Comparison of ENCODE assay signal across 9 cellular contexts in the genomic region with DNA sequence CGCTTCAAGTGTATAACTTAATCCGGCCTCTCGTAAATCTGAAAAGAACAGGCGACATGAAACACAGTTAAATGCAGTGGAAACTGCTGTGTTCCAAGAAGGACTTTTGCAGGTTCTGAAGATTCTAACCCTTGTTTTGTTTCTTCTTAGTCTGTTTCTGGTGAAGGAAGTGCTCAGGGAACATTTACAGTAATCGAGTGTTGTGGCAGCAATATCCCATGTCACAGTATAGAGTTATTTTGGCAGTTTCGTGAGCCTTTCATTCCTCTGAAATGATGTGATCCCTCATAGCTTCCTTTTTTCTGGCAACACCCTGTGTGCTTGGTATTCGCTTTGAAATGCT. TPM values are rescaled to one million over a fixed set of nuclear protein-coding genes. Genes with fewer than 3 reads are reported as not detected.
DNase-seq lines count a peak whose midpoint lies in the region; ATAC-seq and TF ChIP-seq lines count a peak whose summit lies in the region.
"Had no signal": no experiment of that assay in that cellular context is flagged by ENCODE, and none has a peak within 500 bp of the region (broad histone marks: within the 10 kb centered on the region; RNA-seq: fewer than 3 reads in every experiment).

No MANE protein-coding gene starts in this region.

- H3K9me3 Mint-ChIP-seq in nephron = no peaks in the 10 kb centered on the region

- DNase-seq in AG10803 (ENCODE audit: low read depth) = peak; percentile 89
- peak; percentile 61 for DNase-seq in M059J (ENCODE audit: low read depth)
- no peak for DNase-seq in NCI-H524 treated with DMSO at 0.1 percent for 48 hours (lab: John Stamatoyannopoulos, UW)
- no peak for DNase-seq in NCI-H226
- DNase-seq: NCI-H146 had no signal

- no peaks in the 10 kb centered on the region for H3K36me3 Mint-ChIP-seq in nephron (ENCODE audit: low read depth)

- H3K27ac Mint-ChIP-seq in nephron = peak overlapping the region; percentile 69 to 91 (median 90)

- no peaks in the 10 kb centered on the region for H3K36me3 ChIP-seq in duodenal mucosa (ENCODE audit: control insufficient read depth in 1 of 2, insufficient read depth in 2 of 2, low read length in 2 of 2)

- H3K4me1 ChIP-seq in duodenal mucosa (ENCODE audit: control insufficient read depth in 1 of 2, insufficient read depth in 2 of 2, low read length in 2 of 2) = peaks cover 31 to 35% of the 10 kb centered on the region in 2 donors

- no peaks in the 10 kb centered on the region for H3K27me3 ChIP-seq in duodenal mucosa (ENCODE audit: control insufficient read depth in 1 of 2, insufficient read depth in 2 of 2, low read length in 2 of 2)

- peaks cover 54% of the 10 kb centered on the region for H3K4me1 Mint-ChIP-seq in nephron

- peaks cover 26% of the 10 kb centered on the region for H3K27me3 Mint-ChIP-seq in nephron (ENCODE audit: low read depth)

- H3K9me3 ChIP-seq in duodenal mucosa (ENCODE audit: control insufficient read depth in 1 of 2, low read length in 2 of 2) = no peaks in the 10 kb centered on the region

- H3K27ac ChIP-seq in duodenal mucosa (ENCODE audit: low read depth, low read length) = no peak overlapping the region

- peak overlapping the region; percentile 92 to 96 (median 96) for H3K4me3 Mint-ChIP-seq in nephron

- peak overlapping the region; percentile 93 for H3K4me3 ChIP-seq in AG10803 (ENCODE audit: low read length)
- peak overlapping the region; percentile 80 to 90 for H3K4me3 ChIP-seq in duodenal mucosa (ENCODE audit: low read depth in 1 of 2, low read length in 2 of 2)

- peak overlapping the region; percentile 54 to 80 for H3K9ac ChIP-seq in duodenal mucosa (ENCODE audit: low read depth in 1 of 2, low read length in 2 of 2)

- ATAC-seq in HG03342 (IDR thresholded peaks at IDR 0.05; ENCODE audit: unreplicated experiment) (no peak), GM19395 (IDR thresholded peaks at IDR 0.05; ENCODE audit: unreplicated experiment) (no peak)

- TF ChIP-seq CTCF in AG10803 (conservative IDR thresholded peaks at IDR 0.05; ENCODE audit: low read length) (no peak), nephron (IDR thresholded peaks at IDR 0.05; ENCODE audit: unreplicated experiment in 3 of 3) (no peak)

RNA-seq across cellular contexts. Expression of gene CRIM1, which starts 2.7 kb away (rescaled TPM):
- total RNA-seq in M059J (2014; rRNA removed; shearing (Covaris generic)) = 98.2 and 186 TPM in 2 replicates

Comparison
In these comparisons a context has a peak if more than half of its experiments do, and no peak if none do; other contexts are left out.
1. DNase-seq: peak in AG10803 (single experiment) and M059J (single experiment); none in NCI-H524 treated with DMSO at 0.1 percent for 48 hours (single experiment) and NCI-H226 (single experiment).